ENCODE assay signal across 12 cellular contexts in genomic region chr9:94697972-94698581, GRCh38. TPM values are rescaled to one million over a fixed set of nuclear protein-coding genes. Genes with fewer than 3 reads are reported as not detected.
A peak's percentile ranks its signal among the peaks of the same experiment; 100 is the strongest.
DNase-seq lines count a peak whose midpoint lies in the region; ATAC-seq and TF ChIP-seq lines count a peak whose summit lies in the region.
"Had no signal": no experiment of that assay in that cellular context is flagged by ENCODE, and none has a peak within 500 bp of the region (broad histone marks: within the 10 kb centered on the region; RNA-seq: fewer than 3 reads in every experiment).

No MANE protein-coding gene starts in this region.

- H3K9me3 ChIP-seq in lung (ENCODE audit: control insufficient read depth in 2 of 2, insufficient read depth in 1 of 2, low read length in 1 of 2) (no peaks in the 10 kb centered on the region), spleen (no peaks in the 10 kb centered on the region), heart left ventricle (no peaks in the 10 kb centered on the region)
- H3K9me3 ChIP-seq: vagina had no signal

- peak; percentile 74 for ATAC-seq in lung (ENCODE audit: insufficient read depth, low FRiP score)
- no peak for ATAC-seq in heart left ventricle
- ATAC-seq in GM21528 (IDR thresholded peaks at IDR 0.05; ENCODE audit: low FRiP score, unreplicated experiment) = no peak
- ATAC-seq: activated CD8-positive, alpha-beta T cell treated with anti-CD3 and anti-CD28 coated beads, Interleukin-2, amount 10 ng/mL, durations not matched to agents 7 days and 5 days had no signal

- TF ChIP-seq POLR2A in spleen (IDR thresholded peaks at IDR 0.05) = no peak
- TF ChIP-seq POLR2A in heart left ventricle (IDR thresholded peaks at IDR 0.05) = no peak

- 65 to 78% methylated on average over 5 of the region's 5 CpGs for WGBS in lung, 2 donors
- 75 to 88% (median 81%) methylated on average over 5 of the region's 5 CpGs for WGBS in spleen, 5 donors
- WGBS in heart left ventricle, 4 donors = 66 to 71% (median 70%) methylated on average over 5 of the region's 5 CpGs

- H3K4me1 ChIP-seq in lung (ENCODE audit: control insufficient read depth in 2 of 2, insufficient read depth in 2 of 2, low read length in 2 of 2) (peaks cover 0 to 1% of the 10 kb centered on the region in 2 donors), spleen (no peaks in the 10 kb centered on the region), heart left ventricle (no peaks in the 10 kb centered on the region)

- peaks cover 25% of the 10 kb centered on the region for H3K4me1 Mint-ChIP-seq in chondrocyte (ENCODE audit: low read depth)
- H3K4me1 Mint-ChIP-seq: activated naive CD8-positive, alpha-beta T cell treated with anti-CD3 and anti-CD28 coated beads for 36 hours had no signal

- no peaks in the 10 kb centered on the region for H3K27me3 ChIP-seq in lung (ENCODE audit: control insufficient read depth, insufficient read depth)
- H3K27me3 ChIP-seq in spleen (replicated peaks in 1 of 7) = no peaks in the 10 kb centered on the region
- no peaks in the 10 kb centered on the region for H3K27me3 ChIP-seq in heart left ventricle
- H3K27me3 ChIP-seq: vagina had no signal

- H3K9me3 Mint-ChIP-seq in chondrocyte (ENCODE audit: low read depth) = no peaks in the 10 kb centered on the region
- H3K9me3 Mint-ChIP-seq: activated naive CD8-positive, alpha-beta T cell treated with anti-CD3 and anti-CD28 coated beads for 36 hours had no signal

- no peaks in the 10 kb centered on the region for H3K36me3 ChIP-seq in lung (ENCODE audit: control insufficient read depth in 2 of 2, insufficient read depth in 2 of 2, low read length in 2 of 2)
- no peaks in the 10 kb centered on the region for H3K36me3 ChIP-seq in spleen
- no peaks in the 10 kb centered on the region for H3K36me3 ChIP-seq in heart left ventricle
- H3K36me3 ChIP-seq: vagina had no signal

- no peak overlapping the region for H3K4me3 ChIP-seq in lung
- no peak overlapping the region for H3K4me3 ChIP-seq in spleen
- H3K4me3 ChIP-seq in heart left ventricle = no peak overlapping the region
- H3K4me3 ChIP-seq: vagina had no signal

- H3K27ac ChIP-seq in lung (ENCODE audit: low read depth in 1 of 2, low read length in 1 of 2) (peak overlapping the region in 1 of 2 donors; percentile 68), spleen (no peak overlapping the region), heart left ventricle (no peak overlapping the region)
- H3K27ac ChIP-seq: vagina had no signal

- no peaks in the 10 kb centered on the region for H3K27me3 Mint-ChIP-seq in chondrocyte (ENCODE audit: low read depth)

- peak; percentile 66 for DNase-seq in AG09319 (ENCODE audit: extremely low read depth, low read depth)
- peak; percentile 13 for DNase-seq in HT-29 (ENCODE audit: low spot score)
- no peak for DNase-seq in chondrocyte (ENCODE audit: low spot score)
- DNase-seq in lung (ENCODE audit: low spot score) = peak; percentile 34
- DNase-seq in spleen = no peak
- DNase-seq in NCI-H128 (lab: John Stamatoyannopoulos, UW; ENCODE audit: unreplicated experiment) = no peak
- no peak for DNase-seq in heart left ventricle
- DNase-seq: activated CD8-positive, alpha-beta T cell treated with anti-CD3 and anti-CD28 coated beads, Interleukin-2, amount 10 ng/mL, durations not matched to agents 7 days and 5 days; activated naive CD8-positive, alpha-beta T cell treated with anti-CD3 and anti-CD28 coated beads for 36 hours; NCI-H2171 had no signal

- TF ChIP-seq CTCF in AG09319 (IDR thresholded peaks at IDR 0.05; ENCODE audit: low read depth, low read length) (no peak), chondrocyte (IDR thresholded peaks at IDR 0.05) (no peak), lung (IDR thresholded peaks at IDR 0.05; ENCODE audit: control extremely low read depth, extremely low read depth) (no peak), spleen (IDR thresholded peaks at IDR 0.05 in 8 of 11, conservative IDR thresholded peaks at IDR 0.05 in 3 of 11) (no peak), heart left ventricle (IDR thresholded peaks at IDR 0.05) (no peak)

- no peak overlapping the region for H3K4me3 Mint-ChIP-seq in chondrocyte (ENCODE audit: unreplicated experiment)
- H3K4me3 Mint-ChIP-seq: activated CD8-positive, alpha-beta T cell treated with anti-CD3 and anti-CD28 coated beads, Interleukin-2, amount 10 ng/mL, durations not matched to agents 7 days and 5 days; activated naive CD8-positive, alpha-beta T cell treated with anti-CD3 and anti-CD28 coated beads for 36 hours had no signal

- peak overlapping the region; percentile 41 for H3K27ac Mint-ChIP-seq in chondrocyte (ENCODE audit: unreplicated experiment)
- H3K27ac Mint-ChIP-seq: activated CD8-positive, alpha-beta T cell treated with anti-CD3 and anti-CD28 coated beads, Interleukin-2, amount 10 ng/mL, durations not matched to agents 7 days and 5 days; activated naive CD8-positive, alpha-beta T cell treated with anti-CD3 and anti-CD28 coated beads for 36 hours had no signal

- no peaks in the 10 kb centered on the region for H3K36me3 Mint-ChIP-seq in chondrocyte (ENCODE audit: low read depth)
- H3K36me3 Mint-ChIP-seq: activated naive CD8-positive, alpha-beta T cell treated with anti-CD3 and anti-CD28 coated beads for 36 hours had no signal

- intact Hi-C loops in spleen (cut with DNase I; ENCODE audit: low total_unique reads) (loop anchor here (10.0 kb wide), 1 partner anchor 67 kb away; no protein-coding TSS in a partner anchor), heart left ventricle (cut with DNase I) (no loop called here)

RNA-seq across cellular contexts. Expression of gene AOPEP, which starts 28.4 kb away (rescaled TPM):
- total RNA-seq in HT-29 (2014; rRNA removed; shearing (Covaris generic)) = 19.9 and 22.6 TPM in 2 replicates
- 88.0 to 186 TPM (median 92.3 TPM) in 3 replicates for total RNA-seq in chondrocyte
- 100 to 1,000 TPM in 1 of 2 donors, 10 to 100 TPM in 1; 76.9 to 121 TPM for total RNA-seq in lung
- polyA plus RNA-seq in lung = 10 to 100 TPM; 29.0 to 43.0 TPM
- total RNA-seq in spleen = 10 to 100 TPM; 41.0 to 86.1 (median 63.7) TPM
- polyA plus RNA-seq in spleen = 10 to 100 TPM; 14.8 to 29.5 (median 17.2) TPM
- total RNA-seq in heart left ventricle = 100 to 1,000 TPM; 123 to 310 (median 185) TPM
- polyA plus RNA-seq in heart left ventricle = 100 to 1,000 TPM; 105 to 252 TPM

RNA-seq across cellular contexts. Expression of gene FBP1, which starts 58.8 kb away (rescaled TPM):
- 53.5 and 63.3 TPM in 2 replicates for total RNA-seq in HT-29 (2014; rRNA removed; shearing (Covaris generic))
- not detected in 3 replicates for total RNA-seq in chondrocyte
- total RNA-seq in lung = 100 to 1,000 TPM in 1 of 2 donors, 10 to 100 TPM in 1; 17.1 to 238 TPM
- polyA plus RNA-seq in lung = 100 to 1,000 TPM in 1 of 2 donors, 10 to 100 TPM in 1; 69.3 to 259 TPM
- 10 to 100 TPM in 6 of 7 donors, 1 to 10 TPM in 1; 9.4 to 22.3 (median 14.1) TPM for total RNA-seq in spleen
- 10 to 100 TPM in 1 of 3 donors, 1 to 10 TPM in 2; 7.9 to 57.4 (median 9.8) TPM for polyA plus RNA-seq in spleen
- 10 to 100 TPM in 1 of 9 donors, 1 to 10 TPM in 3, under 1 TPM in 5; 0.51 to 18.5 (median 0.94) TPM for total RNA-seq in heart left ventricle
- 1 to 10 TPM in 1 of 2 donors, under 1 TPM in 1; 0.50 to 1.3 TPM for polyA plus RNA-seq in heart left ventricle

Comparison
In these comparisons a context has a peak if more than half of its experiments do, and no peak if none do; other contexts are left out.
1. DNase-seq: peak in AG09319 (single experiment), HT-29 (single experiment) and lung (single experiment); none in chondrocyte (single experiment), spleen (single experiment), NCI-H128 (single experiment) and heart left ventricle (0 of 5).